In the genomic region with DNA sequence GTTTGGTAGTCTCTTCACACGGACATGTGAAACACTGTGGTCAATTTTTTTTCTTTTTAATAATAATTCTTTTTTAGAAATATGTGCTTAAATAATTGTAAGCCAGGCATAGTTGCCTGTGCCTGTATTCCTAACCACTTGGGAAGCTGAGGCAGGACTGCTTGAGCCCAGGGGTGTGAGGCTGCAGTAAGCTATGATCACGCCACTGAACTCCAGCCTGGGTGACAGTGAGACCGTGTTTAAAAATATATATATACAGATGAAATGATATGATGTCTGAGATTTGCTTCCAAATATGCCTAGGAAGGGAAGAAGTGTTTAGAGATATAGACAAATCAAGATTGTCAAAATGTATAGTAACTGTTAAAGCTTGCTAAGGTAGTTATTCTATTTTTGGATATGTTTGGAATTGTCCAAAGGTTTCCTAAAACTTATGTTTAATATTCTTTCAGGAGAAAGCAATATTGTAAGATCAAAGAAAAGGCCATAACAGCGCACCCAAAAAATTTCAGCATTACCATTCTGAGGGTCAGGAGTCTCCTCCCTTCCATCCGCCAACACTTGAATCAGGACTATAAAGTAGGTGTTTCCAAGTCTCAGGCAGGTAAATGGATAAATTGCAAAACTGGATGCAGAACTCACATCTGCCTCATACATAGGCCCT, we compare ENCODE assay signal across 8 cellular contexts. TPM values are rescaled to one million over a fixed set of nuclear protein-coding genes. Genes with fewer than 3 reads are reported as not detected.
DNase-seq lines count a peak whose midpoint lies in the region; ATAC-seq and TF ChIP-seq lines count a peak whose summit lies in the region.

No MANE protein-coding gene starts in this region.

- ATAC-seq in HG03025 (IDR thresholded peaks at IDR 0.05; ENCODE audit: low FRiP score, unreplicated experiment) = peak; percentile 0
- peak; percentile 26 for ATAC-seq in stimulated activated naive CD8-positive, alpha-beta T cell treated with anti-CD3 and anti-CD28 coated beads, Interleukin-15, amount 100 ng/mL, for 72 hours

- peak overlapping the region; percentile 98 for H3K4me3 Mint-ChIP-seq in activated CD4-positive, alpha-beta memory T cell treated with anti-CD3 and anti-CD28 coated beads, Interleukin-2, amount 10 ng/mL, durations not matched to agents 7 days and 5 days
- peak overlapping the region; percentile 89 to 90 for H3K4me3 Mint-ChIP-seq in stimulated activated naive CD8-positive, alpha-beta T cell treated with anti-CD3 and anti-CD28 coated beads, Interleukin-15, amount 100 ng/mL, for 72 hours

- H3K27me3 Mint-ChIP-seq in activated CD4-positive, alpha-beta memory T cell treated with anti-CD3 and anti-CD28 coated beads, Interleukin-2, amount 10 ng/mL, durations not matched to agents 7 days and 5 days = no peaks in the 10 kb centered on the region
- H3K27me3 Mint-ChIP-seq in stimulated activated naive CD8-positive, alpha-beta T cell treated with anti-CD3 and anti-CD28 coated beads, Interleukin-15, amount 100 ng/mL, for 72 hours = no peaks in the 10 kb centered on the region

- H3K9me3 ChIP-seq in iPS DF 6.9 (ENCODE audit: control insufficient read depth, insufficient read depth, low read length) = no peaks in the 10 kb centered on the region

- no peak for TF ChIP-seq CTCF in GM10266 (IDR thresholded peaks at IDR 0.05; ENCODE audit: control insufficient read depth, insufficient read depth, low read depth, missing control alignments)

- no peak overlapping the region for H3K27ac ChIP-seq in iPS DF 6.9 (ENCODE audit: low read length)

- H3K36me3 Mint-ChIP-seq in activated CD4-positive, alpha-beta memory T cell treated with anti-CD3 and anti-CD28 coated beads, Interleukin-2, amount 10 ng/mL, durations not matched to agents 7 days and 5 days (ENCODE audit: low read depth) = peaks cover 55% of the 10 kb centered on the region

- peak overlapping the region; percentile 98 for H3K27ac Mint-ChIP-seq in activated CD4-positive, alpha-beta memory T cell treated with anti-CD3 and anti-CD28 coated beads, Interleukin-2, amount 10 ng/mL, durations not matched to agents 7 days and 5 days
- H3K27ac Mint-ChIP-seq in stimulated activated naive CD8-positive, alpha-beta T cell treated with anti-CD3 and anti-CD28 coated beads, Interleukin-15, amount 100 ng/mL, for 72 hours = peak overlapping the region; percentile 95 to 100

- H3K9me3 Mint-ChIP-seq in activated CD4-positive, alpha-beta memory T cell treated with anti-CD3 and anti-CD28 coated beads, Interleukin-2, amount 10 ng/mL, durations not matched to agents 7 days and 5 days = no peaks in the 10 kb centered on the region
- no peaks in the 10 kb centered on the region for H3K9me3 Mint-ChIP-seq in stimulated activated naive CD8-positive, alpha-beta T cell treated with anti-CD3 and anti-CD28 coated beads, Interleukin-15, amount 100 ng/mL, for 72 hours

- no peaks in the 10 kb centered on the region for H3K27me3 ChIP-seq in iPS DF 6.9 (ENCODE audit: control insufficient read depth, insufficient read depth, low read length)

- POLR2A ChIA-PET in activated CD4-positive, alpha-beta memory T cell treated with anti-CD3 and anti-CD28 coated beads, Interleukin-2, amount 10 ng/mL, durations not matched to agents 7 days and 5 days (lab: Charles Lee) = interaction anchor here (0.7 to 3.2 kb wide), 34 partner anchors 9 to 599 kb away, joined by 3 to 99 read pairs (median 4); partner anchors contain the start of genes EIF2A, ERICH6, GPR171 and SERP1

- H3K4me1 Mint-ChIP-seq in activated CD4-positive, alpha-beta memory T cell treated with anti-CD3 and anti-CD28 coated beads, Interleukin-2, amount 10 ng/mL, durations not matched to agents 7 days and 5 days = peaks cover 58% of the 10 kb centered on the region
- peaks cover 59% of the 10 kb centered on the region for H3K4me1 Mint-ChIP-seq in stimulated activated naive CD8-positive, alpha-beta T cell treated with anti-CD3 and anti-CD28 coated beads, Interleukin-15, amount 100 ng/mL, for 72 hours

- WGBS in iPS DF 6.9 (ENCODE audit: insufficient coverage, insufficient read length) = no CpG with 5 or more reads among the region's 5 CpGs

- peaks cover 3% of the 10 kb centered on the region for H3K4me1 ChIP-seq in iPS DF 6.9 (ENCODE audit: control insufficient read depth, insufficient read depth, low read length)

- H3K4me3 ChIP-seq in iPS DF 6.9 (ENCODE audit: low read length) = peak overlapping the region; percentile 64; the same call in 1 of the 2 replicates

- CTCF ChIA-PET in activated CD4-positive, alpha-beta memory T cell treated with anti-CD3 and anti-CD28 coated beads, Interleukin-2, amount 10 ng/mL, durations not matched to agents 7 days and 5 days (lab: Charles Lee) = interaction anchor here (0.7 to 1.7 kb wide), 9 partner anchors 10 to 194 kb away, joined by 3 to 7 read pairs (median 3); partner anchors contain the start of genes SIAH2 and TSC22D2

- no peaks in the 10 kb centered on the region for H3K36me3 ChIP-seq in iPS DF 6.9 (ENCODE audit: control insufficient read depth, insufficient read depth, low read length)

- DNase-seq in NCI-H82 (lab: John Stamatoyannopoulos, UW) (peak; percentile 25), NCI-H82 treated with DMSO at 0.1 percent for 48 hours (lab: John Stamatoyannopoulos, UW; ENCODE audit: unreplicated experiment) (no peak), iPS DF 6.9 (ENCODE audit: low read depth, low spot score) (no peak), cerebellar nuclear complex (lab: John Stamatoyannopoulos, UW) (no peak), GM10266 (ENCODE audit: extremely low spot score) (no peak)
- no peak for DNase-seq in activated CD4-positive, alpha-beta memory T cell treated with anti-CD3 and anti-CD28 coated beads, Interleukin-2, amount 10 ng/mL, durations not matched to agents 7 days and 5 days
- DNase-seq in stimulated activated naive CD8-positive, alpha-beta T cell treated with anti-CD3 and anti-CD28 coated beads, Interleukin-15, amount 100 ng/mL, for 72 hours = no peak

RNA-seq across cellular contexts. Expression of gene SELENOT, which starts 0.6 kb away (rescaled TPM):
- total RNA-seq in activated CD4-positive, alpha-beta memory T cell treated with anti-CD3 and anti-CD28 coated beads, Interleukin-2, amount 10 ng/mL, durations not matched to agents 7 days and 5 days = 100 to 1,000 TPM; 124 to 130 TPM

RNA-seq across cellular contexts. Expression of gene EIF2A, which starts 56.0 kb away (rescaled TPM):
- total RNA-seq in activated CD4-positive, alpha-beta memory T cell treated with anti-CD3 and anti-CD28 coated beads, Interleukin-2, amount 10 ng/mL, durations not matched to agents 7 days and 5 days = 10 to 100 TPM; 81.7 to 86.4 TPM

RNA-seq across cellular contexts. Expression of gene SERP1, which starts 56.3 kb away (rescaled TPM):
- 10 to 100 TPM; 98.4 to 98.5 TPM for total RNA-seq in activated CD4-positive, alpha-beta memory T cell treated with anti-CD3 and anti-CD28 coated beads, Interleukin-2, amount 10 ng/mL, durations not matched to agents 7 days and 5 days
